Comparison of ENCODE assay signal across 9 cellular contexts in the genomic region with DNA sequence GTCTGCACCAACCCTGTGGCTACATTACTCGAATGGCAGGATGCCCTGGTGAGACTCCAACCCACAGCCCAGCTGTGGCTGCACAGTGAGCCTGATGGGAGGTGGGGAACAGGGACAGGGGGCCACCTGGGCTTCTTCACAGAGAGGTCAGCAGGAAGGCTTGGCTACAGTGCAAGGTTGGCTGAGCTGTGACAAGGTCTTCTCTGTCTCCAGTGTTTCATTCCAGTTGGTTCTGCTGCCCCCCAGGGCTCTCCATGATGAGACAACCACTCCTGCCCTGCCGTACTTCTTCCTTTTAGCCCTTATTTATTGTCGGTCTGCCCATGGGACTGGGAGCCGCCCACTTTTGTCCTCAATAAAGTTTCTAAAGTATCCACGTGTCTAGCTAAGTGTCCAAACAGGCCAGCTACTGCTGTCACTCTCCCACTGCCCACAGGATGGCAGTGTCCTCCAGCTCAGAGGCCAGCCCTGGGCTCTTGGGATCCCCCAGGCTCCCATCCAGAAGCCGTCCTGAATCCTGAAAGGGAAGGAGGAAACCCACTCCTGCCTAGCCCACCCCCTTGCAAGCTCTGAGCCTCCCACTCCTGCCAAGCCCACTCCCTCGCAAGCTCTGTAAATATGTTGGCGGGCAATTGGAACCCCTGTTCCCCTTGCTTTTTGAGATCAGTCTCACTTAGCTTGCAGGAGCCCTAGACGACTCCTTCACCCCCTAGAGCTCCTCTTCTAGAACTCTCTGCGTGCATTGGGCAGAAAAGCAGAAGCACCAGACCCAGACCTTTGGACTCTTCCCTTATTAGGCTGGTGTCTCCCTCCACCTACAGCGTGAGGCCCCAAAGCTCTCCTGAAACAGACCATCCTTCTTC. TPM values are rescaled to one million over a fixed set of nuclear protein-coding genes. Genes with fewer than 3 reads are reported as not detected.
DNase-seq lines count a peak whose midpoint lies in the region; ATAC-seq and TF ChIP-seq lines count a peak whose summit lies in the region.
"Had no signal": no experiment of that assay in that cellular context is flagged by ENCODE, and none has a peak within 500 bp of the region (broad histone marks: within the 10 kb centered on the region; RNA-seq: fewer than 3 reads in every experiment).

No MANE protein-coding gene starts in this region.

- intact Hi-C loops in head of caudate nucleus (cut with DNase I): no loop called here
- intact Hi-C loops in posterior vena cava (cut with DNase I): loop anchor here in 1 of 2 donors (10.0 kb wide), 1 partner anchor 183 kb away; no protein-coding TSS in a partner anchor
- intact Hi-C loops in activated T-helper 2 cell treated with anti-CD3 and anti-CD28 coated beads, Interferon-gamma antibody, Interleukin-2, Interleukin-4, amounts not matched to agents 10 μg/mL and 5 μg/mL and 100 μg/mL, durations not matched to agents 14 hours and 24 hours and 36 hours (cut with micrococcal nuclease): loop anchor here (2.0 kb wide), 1 partner anchor 15 kb away; a partner anchor contains a TSS

- H3K9me3 Mint-ChIP-seq in activated T-helper 2 cell treated with anti-CD3 and anti-CD28 coated beads, Interferon-gamma antibody, Interleukin-2, Interleukin-4, amounts not matched to agents 10 μg/mL and 5 μg/mL and 100 μg/mL, durations not matched to agents 14 hours and 24 hours and 36 hours: no peaks in the 10 kb centered on the region
- H3K9me3 Mint-ChIP-seq in activated naive CD8-positive, alpha-beta T cell treated with anti-CD3 and anti-CD28 coated beads for 36 hours: no peaks in the 10 kb centered on the region

- H4K20me1 ChIP-seq in DND-41 (ENCODE audit: insufficient read depth, low read length): peaks cover 7% of the 10 kb centered on the region; the same call in 1 of the 2 replicates
- no peaks in the 10 kb centered on the region for H4K20me1 ChIP-seq in KMS-11 (ENCODE audit: insufficient read depth)

- peaks cover 32% of the 10 kb centered on the region for H3K27me3 Mint-ChIP-seq in activated T-helper 2 cell treated with anti-CD3 and anti-CD28 coated beads, Interferon-gamma antibody, Interleukin-2, Interleukin-4, amounts not matched to agents 10 μg/mL and 5 μg/mL and 100 μg/mL, durations not matched to agents 14 hours and 24 hours and 36 hours (ENCODE audit: low read depth)
- H3K27me3 Mint-ChIP-seq in activated naive CD8-positive, alpha-beta T cell treated with anti-CD3 and anti-CD28 coated beads for 36 hours: peaks cover 48% of the 10 kb centered on the region

- TF ChIP-seq CTCF in DND-41 (IDR thresholded peaks at IDR 0.05; ENCODE audit: borderline replicate concordance, extremely low read depth, low read length, poor library complexity, severe bottlenecking) (peak; percentile 57), KMS-11 (conservative IDR thresholded peaks at IDR 0.05; ENCODE audit: low read depth, low read length) (peak; percentile 54), WERI-Rb-1 (IDR thresholded peaks at IDR 0.05; ENCODE audit: low read depth, low read length) (peak; percentile 84)

- H3K36me3 ChIP-seq in DND-41 (ENCODE audit: insufficient read depth, low read length) (peaks cover 48% of the 10 kb centered on the region), KMS-11 (ENCODE audit: insufficient read depth) (no peaks in the 10 kb centered on the region), WERI-Rb-1 (peaks cover 35% of the 10 kb centered on the region)

- no peak overlapping the region for H3K4me3 ChIP-seq in DND-41 (ENCODE audit: low read depth in 1 of 2, low read length in 2 of 2)
- no peak overlapping the region for H3K4me3 ChIP-seq in KMS-11 (IDR thresholded peaks at IDR 0.05; ENCODE audit: insufficient read depth, low read depth, low read length)
- no peak overlapping the region for H3K4me3 ChIP-seq in WERI-Rb-1 (ENCODE audit: low read depth, low read length)

- H3K4me1 Mint-ChIP-seq in activated T-helper 2 cell treated with anti-CD3 and anti-CD28 coated beads, Interferon-gamma antibody, Interleukin-2, Interleukin-4, amounts not matched to agents 10 μg/mL and 5 μg/mL and 100 μg/mL, durations not matched to agents 14 hours and 24 hours and 36 hours (ENCODE audit: low read depth): peaks cover 4% of the 10 kb centered on the region
- peaks cover 8% of the 10 kb centered on the region for H3K4me1 Mint-ChIP-seq in activated naive CD8-positive, alpha-beta T cell treated with anti-CD3 and anti-CD28 coated beads for 36 hours

- DNase-seq in DND-41: no peak
- peak; percentile 68 for DNase-seq in WERI-Rb-1
- DNase-seq in head of caudate nucleus: peak in 41 of 42 donors; percentile 33 to 89 (median 70)
- peak; percentile 87 for DNase-seq in posterior vena cava (ENCODE audit: low spot score)
- no peak for DNase-seq in activated T-helper 2 cell treated with anti-CD3 and anti-CD28 coated beads, Interferon-gamma antibody, Interleukin-2, Interleukin-4, amounts not matched to agents 10 μg/mL and 5 μg/mL and 100 μg/mL, durations not matched to agents 14 hours and 24 hours and 36 hours (ENCODE audit: low spot score)
- no peak for DNase-seq in activated naive CD8-positive, alpha-beta T cell treated with anti-CD3 and anti-CD28 coated beads for 36 hours

- no peak overlapping the region for H3K9ac ChIP-seq in DND-41 (ENCODE audit: low read depth, low read length)
- H3K9ac ChIP-seq in KMS-11: no peak overlapping the region

- peaks cover 38% of the 10 kb centered on the region for H3K36me3 Mint-ChIP-seq in activated T-helper 2 cell treated with anti-CD3 and anti-CD28 coated beads, Interferon-gamma antibody, Interleukin-2, Interleukin-4, amounts not matched to agents 10 μg/mL and 5 μg/mL and 100 μg/mL, durations not matched to agents 14 hours and 24 hours and 36 hours (ENCODE audit: low read depth)
- peaks cover 19% of the 10 kb centered on the region for H3K36me3 Mint-ChIP-seq in activated naive CD8-positive, alpha-beta T cell treated with anti-CD3 and anti-CD28 coated beads for 36 hours

- H3K27ac ChIP-seq in DND-41 (ENCODE audit: low read length) (no peak overlapping the region), KMS-11 (no peak overlapping the region), WERI-Rb-1 (no peak overlapping the region)

- H3K4me3 Mint-ChIP-seq in activated T-helper 2 cell treated with anti-CD3 and anti-CD28 coated beads, Interferon-gamma antibody, Interleukin-2, Interleukin-4, amounts not matched to agents 10 μg/mL and 5 μg/mL and 100 μg/mL, durations not matched to agents 14 hours and 24 hours and 36 hours (ENCODE audit: low read depth): no peak overlapping the region
- no peak overlapping the region for H3K4me3 Mint-ChIP-seq in activated naive CD8-positive, alpha-beta T cell treated with anti-CD3 and anti-CD28 coated beads for 36 hours

- H2AFZ ChIP-seq in DND-41 (ENCODE audit: low read depth, low read length) (no peak overlapping the region), KMS-11 (ENCODE audit: low read depth) (no peak overlapping the region)

- H3K79me2 ChIP-seq in DND-41 (ENCODE audit: insufficient read depth, low read length): no peaks in the 10 kb centered on the region
- no peaks in the 10 kb centered on the region for H3K79me2 ChIP-seq in KMS-11 (ENCODE audit: insufficient read depth, low read depth)

- H3K9me3 ChIP-seq in DND-41 (ENCODE audit: insufficient read depth, low read length, severe bottlenecking): no peaks in the 10 kb centered on the region
- H3K9me3 ChIP-seq in WERI-Rb-1 (ENCODE audit: severe bottlenecking): no peaks in the 10 kb centered on the region

- H3K4me2 ChIP-seq in DND-41 (ENCODE audit: insufficient read depth, low read length) (no peak overlapping the region), KMS-11 (no peak overlapping the region)

- peak; percentile 50; the same call in 2 of the 3 replicates for ATAC-seq in DND-41 (ENCODE audit: insufficient read depth, low read depth)
- ATAC-seq in HG03565 (IDR thresholded peaks at IDR 0.05; ENCODE audit: unreplicated experiment): no peak

- H3K27me3 ChIP-seq in DND-41 (ENCODE audit: insufficient read depth, low read length, poor library complexity): no peaks in the 10 kb centered on the region
- no peaks in the 10 kb centered on the region for H3K27me3 ChIP-seq in KMS-11 (ENCODE audit: insufficient read depth, low read depth)
- H3K27me3 ChIP-seq in WERI-Rb-1 (ENCODE audit: insufficient read depth, low read depth, severe bottlenecking): peaks cover 4% of the 10 kb centered on the region

- no peak overlapping the region for H3K27ac Mint-ChIP-seq in activated T-helper 2 cell treated with anti-CD3 and anti-CD28 coated beads, Interferon-gamma antibody, Interleukin-2, Interleukin-4, amounts not matched to agents 10 μg/mL and 5 μg/mL and 100 μg/mL, durations not matched to agents 14 hours and 24 hours and 36 hours
- H3K27ac Mint-ChIP-seq in activated naive CD8-positive, alpha-beta T cell treated with anti-CD3 and anti-CD28 coated beads for 36 hours: no peak overlapping the region

- H3K4me1 ChIP-seq in DND-41 (ENCODE audit: insufficient read depth, low read length) (peaks cover 1% of the 10 kb centered on the region), KMS-11 (ENCODE audit: low read depth, poor library complexity, severe bottlenecking) (no peaks in the 10 kb centered on the region)

RNA-seq across cellular contexts. Expression of a gene that starts 5.4 kb away (rescaled TPM):
- not detected for total RNA-seq in posterior vena cava
- total RNA-seq in activated T-helper 2 cell treated with anti-CD3 and anti-CD28 coated beads, Interferon-gamma antibody, Interleukin-2, Interleukin-4, amounts not matched to agents 10 μg/mL and 5 μg/mL and 100 μg/mL, durations not matched to agents 14 hours and 24 hours and 36 hours: not detected in 2 replicates
- not detected for total RNA-seq in activated naive CD8-positive, alpha-beta T cell treated with anti-CD3 and anti-CD28 coated beads for 36 hours
- total RNA-seq: activated CD8-positive, alpha-beta memory T cell treated with anti-CD3 and anti-CD28 coated beads for 36 hours had no signal

RNA-seq across cellular contexts. Expression of a gene that starts 8.5 kb away (rescaled TPM):
- under 1 TPM; 0.10 to 0.60 TPM for total RNA-seq in posterior vena cava
- total RNA-seq in activated T-helper 2 cell treated with anti-CD3 and anti-CD28 coated beads, Interferon-gamma antibody, Interleukin-2, Interleukin-4, amounts not matched to agents 10 μg/mL and 5 μg/mL and 100 μg/mL, durations not matched to agents 14 hours and 24 hours and 36 hours: 58.3 and 59.3 TPM in 2 replicates
- total RNA-seq in activated naive CD8-positive, alpha-beta T cell treated with anti-CD3 and anti-CD28 coated beads for 36 hours: 10 to 100 TPM; 56.6 to 59.7 TPM

RNA-seq across cellular contexts. Expression of a gene that starts 15.1 kb away (rescaled TPM):
- under 1 TPM in 1 of 2 donors, not detected in 1; 0.05 TPM for total RNA-seq in posterior vena cava
- 0.09 TPM in 1 of 2 replicates, not detected in the other for total RNA-seq in activated T-helper 2 cell treated with anti-CD3 and anti-CD28 coated beads, Interferon-gamma antibody, Interleukin-2, Interleukin-4, amounts not matched to agents 10 μg/mL and 5 μg/mL and 100 μg/mL, durations not matched to agents 14 hours and 24 hours and 36 hours
- not detected for total RNA-seq in activated naive CD8-positive, alpha-beta T cell treated with anti-CD3 and anti-CD28 coated beads for 36 hours
- total RNA-seq: activated CD8-positive, alpha-beta memory T cell treated with anti-CD3 and anti-CD28 coated beads for 36 hours had no signal

RNA-seq across cellular contexts. Expression of a gene that starts 35.7 kb away (rescaled TPM):
- total RNA-seq in posterior vena cava: 10 to 100 TPM; 12.1 to 14.8 TPM
- total RNA-seq in activated T-helper 2 cell treated with anti-CD3 and anti-CD28 coated beads, Interferon-gamma antibody, Interleukin-2, Interleukin-4, amounts not matched to agents 10 μg/mL and 5 μg/mL and 100 μg/mL, durations not matched to agents 14 hours and 24 hours and 36 hours: 17.9 and 19.3 TPM in 2 replicates
- 1 to 10 TPM; 8.5 to 9.1 TPM for total RNA-seq in activated naive CD8-positive, alpha-beta T cell treated with anti-CD3 and anti-CD28 coated beads for 36 hours

RNA-seq across cellular contexts. Expression of a gene that starts 36.6 kb away (rescaled TPM):
- total RNA-seq in posterior vena cava: under 1 TPM; 0.32 to 0.67 TPM
- total RNA-seq in activated T-helper 2 cell treated with anti-CD3 and anti-CD28 coated beads, Interferon-gamma antibody, Interleukin-2, Interleukin-4, amounts not matched to agents 10 μg/mL and 5 μg/mL and 100 μg/mL, durations not matched to agents 14 hours and 24 hours and 36 hours: not detected in 2 replicates
- not detected for total RNA-seq in activated naive CD8-positive, alpha-beta T cell treated with anti-CD3 and anti-CD28 coated beads for 36 hours
- total RNA-seq: activated CD8-positive, alpha-beta memory T cell treated with anti-CD3 and anti-CD28 coated beads for 36 hours had no signal

Comparison
In these comparisons a context has a peak if more than half of its experiments do, and no peak if none do; other contexts are left out.
1. DNase-seq: peak in WERI-Rb-1 (single experiment), head of caudate nucleus (41 of 42) and posterior vena cava (single experiment); none in DND-41 (single experiment), activated T-helper 2 cell treated with anti-CD3 and anti-CD28 coated beads, Interferon-gamma antibody, Interleukin-2, Interleukin-4, amounts not matched to agents 10 μg/mL and 5 μg/mL and 100 μg/mL, durations not matched to agents 14 hours and 24 hours and 36 hours (single experiment) and activated naive CD8-positive, alpha-beta T cell treated with anti-CD3 and anti-CD28 coated beads for 36 hours (single experiment).
2. RNA of a gene that starts 8.5 kb away (total RNA-seq): 56.6 to 59.7 TPM in activated naive CD8-positive, alpha-beta T cell treated with anti-CD3 and anti-CD28 coated beads for 36 hours and 58.3 to 59.3 TPM in activated T-helper 2 cell treated with anti-CD3 and anti-CD28 coated beads, Interferon-gamma antibody, Interleukin-2, Interleukin-4, amounts not matched to agents 10 μg/mL and 5 μg/mL and 100 μg/mL, durations not matched to agents 14 hours and 24 hours and 36 hours; 0.10 to 0.60 TPM in posterior vena cava; every median in the first group is over 10 times any median in the second.
3. Peak in every context shown above with its lines, with median percentiles within 50 percentile points of each other: CTCF ChIP-seq.